In the genomic region with DNA sequence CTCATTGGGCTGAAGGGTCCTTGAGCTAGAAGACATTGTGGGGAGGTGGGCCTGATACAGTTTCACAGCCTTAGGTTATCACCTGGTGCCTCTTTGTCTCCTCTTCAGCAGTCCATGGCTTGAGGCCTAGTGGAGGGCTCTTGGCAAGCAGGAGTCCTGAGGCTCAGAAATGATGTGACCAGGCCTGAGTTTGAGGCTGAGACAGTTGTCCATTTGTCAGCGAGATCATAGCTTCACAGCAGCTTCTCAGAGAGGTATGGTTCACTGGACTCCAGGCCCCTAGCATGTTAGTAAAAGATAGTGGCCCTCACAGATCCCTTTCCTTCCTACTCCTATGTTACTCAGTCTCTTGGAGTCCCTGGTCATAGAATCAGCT, we compare ENCODE assay signal across 1 cellular context.
TF ChIP-seq lines count a peak whose summit lies in the region.

No MANE protein-coding gene starts in this region.

TF ChIP-seq in GM23338, 12 proteins besides CTCF, POLR2A, EP300 and RAD21:
- TF ChIP-seq ZNF462 (CRISPR knock-in tag; IDR thresholded peaks at IDR 0.05): no peak
- TF ChIP-seq CREB1 (CRISPR knock-in tag; IDR thresholded peaks at IDR 0.05; ENCODE audit: low read depth): no peak
- no peak for TF ChIP-seq ETS1 (IDR thresholded peaks at IDR 0.05)
- no peak for TF ChIP-seq ZNF114 (CRISPR knock-in tag; IDR thresholded peaks at IDR 0.05)
- TF ChIP-seq NANOG (IDR thresholded peaks at IDR 0.05; ENCODE audit: borderline replicate concordance): no peak
- no peak for TF ChIP-seq EZH2 (IDR thresholded peaks at IDR 0.05; ENCODE audit: low read depth, unreplicated experiment)
- TF ChIP-seq STAT1 (IDR thresholded peaks at IDR 0.05; ENCODE audit: unreplicated experiment): no peak
- no peak for TF ChIP-seq ZNF331 (CRISPR knock-in tag; IDR thresholded peaks at IDR 0.05; ENCODE audit: low read depth)
- TF ChIP-seq EZH2phosphoT487 (IDR thresholded peaks at IDR 0.05; ENCODE audit: unreplicated experiment): no peak
- TF ChIP-seq POLR2AphosphoS5 (IDR thresholded peaks at IDR 0.05; ENCODE audit: low read depth): no peak
TF ChIP-seq in GM23338: peak in this region for 0.
